In the genomic region with DNA sequence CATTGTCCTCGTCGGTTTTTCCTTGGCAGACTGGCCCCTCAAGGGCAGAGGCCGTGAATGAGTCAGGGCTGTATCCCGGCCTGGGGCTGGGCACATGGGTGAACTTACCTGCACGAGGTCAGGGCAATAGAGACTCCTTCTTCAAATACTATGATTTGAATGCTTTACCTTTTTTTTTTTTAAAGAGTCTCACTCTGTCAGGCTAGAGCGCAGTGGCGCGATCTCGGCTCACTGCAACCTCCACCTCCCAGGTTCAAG, we compare ENCODE assay signal across 1 cellular context.
TF ChIP-seq lines count a peak whose summit lies in the region.

No MANE protein-coding gene starts in this region.

TF ChIP-seq in SK-N-SH treated with all-trans-retinoic acid at 6 μM for 48 hours, 23 proteins besides CTCF, POLR2A, EP300 and RAD21 (continued from another document):
- TF ChIP-seq OSR1 (CRISPR knock-in tag; IDR thresholded peaks at IDR 0.05) (no peak), ZNF8 (CRISPR knock-in tag; IDR thresholded peaks at IDR 0.05) (no peak), ZNF565 (CRISPR knock-in tag; conservative IDR thresholded peaks at IDR 0.05; ENCODE audit: low read depth) (no peak), BACH2 (CRISPR knock-in tag; IDR thresholded peaks at IDR 0.05; ENCODE audit: borderline replicate concordance) (no peak), GLIS3 (CRISPR knock-in tag; IDR thresholded peaks at IDR 0.05) (no peak), SNAI2 (CRISPR knock-in tag; IDR thresholded peaks at IDR 0.05) (no peak), ZC3H10 (CRISPR knock-in tag; IDR thresholded peaks at IDR 0.05) (no peak), RARB (CRISPR knock-in tag; IDR thresholded peaks at IDR 0.05) (no peak)
- TF ChIP-seq, protein P1, sequence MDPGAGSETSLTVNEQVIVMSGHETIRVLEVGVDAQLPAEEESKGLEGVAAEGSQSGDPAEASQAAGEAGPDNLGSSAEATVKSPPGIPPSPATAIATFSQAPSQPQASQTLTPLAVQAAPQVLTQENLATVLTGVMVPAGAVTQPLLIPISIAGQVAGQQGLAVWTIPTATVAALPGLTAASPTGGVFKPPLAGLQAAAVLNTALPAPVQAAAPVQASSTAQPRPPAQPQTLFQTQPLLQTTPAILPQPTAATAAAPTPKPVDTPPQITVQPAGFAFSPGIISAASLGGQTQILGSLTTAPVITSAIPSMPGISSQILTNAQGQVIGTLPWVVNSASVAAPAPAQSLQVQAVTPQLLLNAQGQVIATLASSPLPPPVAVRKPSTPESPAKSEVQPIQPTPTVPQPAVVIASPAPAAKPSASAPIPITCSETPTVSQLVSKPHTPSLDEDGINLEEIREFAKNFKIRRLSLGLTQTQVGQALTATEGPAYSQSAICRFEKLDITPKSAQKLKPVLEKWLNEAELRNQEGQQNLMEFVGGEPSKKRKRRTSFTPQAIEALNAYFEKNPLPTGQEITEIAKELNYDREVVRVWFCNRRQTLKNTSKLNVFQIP (CRISPR knock-in tag; IDR thresholded peaks at IDR 0.05; ENCODE audit: borderline replicate concordance, low read depth) = no peak
